Comparison of ENCODE assay signal across 14 cellular contexts in genomic region chr22:21678842-21679241, GRCh38. TPM values are rescaled to one million over a fixed set of nuclear protein-coding genes. Genes with fewer than 3 reads are reported as not detected.
DNase-seq lines count a peak whose midpoint lies in the region; ATAC-seq, FAIRE-seq and TF ChIP-seq lines count a peak whose summit lies in the region.
"Not testable (repeated sequence)": the region's sequence is repeated elsewhere in the genome, so short reads cannot be mapped to it uniquely, and the experiment has no call there.
"Had no signal": no experiment of that assay in that cellular context is flagged by ENCODE, and none has a peak within 500 bp of the region (broad histone marks: within the 10 kb centered on the region; RNA-seq: fewer than 3 reads in every experiment).

No MANE protein-coding gene starts in this region.

- H2AFZ ChIP-seq in K562 (ENCODE audit: low read depth, low read length) = not testable (repeated sequence)

- TF ChIP-seq POLR2A in K562 (conservative IDR thresholded peaks at IDR 0.05) = not testable (repeated sequence)

- POLR2A ChIA-PET in K562 (lab: Yijun Ruan, JAX) = interaction anchor here (0.9 to 6.7 kb wide), 6 partner anchors 9 to 260 kb away, joined by 3 to 52 read pairs (median 22); partner anchors contain the start of gene PPIL2

- not testable (repeated sequence) for H3K9ac ChIP-seq in K562 (ENCODE audit: insufficient read depth in 1 of 2, low read depth in 2 of 2, low read length in 2 of 2)

- peaks cover 11% of the 10 kb centered on the region for H3K9me1 ChIP-seq in K562 (ENCODE audit: control insufficient read depth, insufficient read depth, low read length)

- H3K27me3 Mint-ChIP-seq in activated T-cell treated with anti-CD3 and anti-CD28 coated beads, Interleukin-2, amount 50 U/mL, for 72 hours (ENCODE audit: low read depth); central memory CD8-positive, alpha-beta T cell; natural killer cell (ENCODE audit: low read depth in 2 of 2): not testable (repeated sequence)
- H3K27me3 Mint-ChIP-seq in immature natural killer cell (ENCODE audit: low read depth in 3 of 3) = peaks cover 5 to 21% (median 7%) of the 10 kb centered on the region in 3 donors

- H3K9me3 Mint-ChIP-seq in activated T-cell treated with anti-CD3 and anti-CD28 coated beads, Interleukin-2, amount 50 U/mL, for 72 hours; central memory CD8-positive, alpha-beta T cell; immature natural killer cell; natural killer cell; stimulated activated effector memory CD8-positive, alpha-beta T cell treated with anti-CD3 and anti-CD28 coated beads, Interleukin-12 subunit alpha, Interleukin-12 subunit beta, amount 100 ng/mL, for 72 hours: not testable (repeated sequence)

- in situ Hi-C loops in K562 (cut with MboI) = not testable (repeated sequence)

- not testable (repeated sequence) for H3K4me3 ChIP-seq in K562

- peaks cover 2 to 10% of the 10 kb centered on the region in 2 donors for H3K36me3 Mint-ChIP-seq in activated T-cell treated with anti-CD3 and anti-CD28 coated beads, Interleukin-2, amount 50 U/mL, for 72 hours (ENCODE audit: insufficient read depth in 2 of 2)
- H3K36me3 Mint-ChIP-seq in central memory CD8-positive, alpha-beta T cell (ENCODE audit: insufficient read depth) = peaks cover 29% of the 10 kb centered on the region
- peaks cover 4 to 17% (median 12%) of the 10 kb centered on the region in 3 donors for H3K36me3 Mint-ChIP-seq in immature natural killer cell
- not testable (repeated sequence) for H3K36me3 Mint-ChIP-seq in natural killer cell
- H3K36me3 Mint-ChIP-seq in stimulated activated effector memory CD8-positive, alpha-beta T cell treated with anti-CD3 and anti-CD28 coated beads, Interleukin-12 subunit alpha, Interleukin-12 subunit beta, amount 100 ng/mL, for 72 hours = peaks cover 58% of the 10 kb centered on the region

- H3K27ac Mint-ChIP-seq in activated T-cell treated with anti-CD3 and anti-CD28 coated beads, Interleukin-2, amount 50 U/mL, for 72 hours = peak overlapping the region; percentile 34
- H3K27ac Mint-ChIP-seq in central memory CD8-positive, alpha-beta T cell (ENCODE audit: low read depth) = peak overlapping the region; percentile 38
- H3K27ac Mint-ChIP-seq in immature natural killer cell (peak overlapping the region in 4 of 6 donors; percentile 64 to 74 (median 74)), natural killer cell (peak overlapping the region; percentile 34 to 82)
- peak overlapping the region; percentile 32 for H3K27ac Mint-ChIP-seq in stimulated activated effector memory CD8-positive, alpha-beta T cell treated with anti-CD3 and anti-CD28 coated beads, Interleukin-12 subunit alpha, Interleukin-12 subunit beta, amount 100 ng/mL, for 72 hours

- peak overlapping the region; percentile 55; the same call in 1 of the 2 replicates for H3K27ac ChIP-seq in VCaP
- not testable (repeated sequence) for H3K27ac ChIP-seq in K562 (ENCODE audit: extremely low read depth, low read depth, low read length)

- peaks cover 68% of the 10 kb centered on the region for H3K36me3 ChIP-seq in K562 (ENCODE audit: control insufficient read depth, insufficient read depth, low read length)

- not testable (repeated sequence) for H3K4me1 Mint-ChIP-seq in activated T-cell treated with anti-CD3 and anti-CD28 coated beads, Interleukin-2, amount 50 U/mL, for 72 hours (ENCODE audit: low read depth); central memory CD8-positive, alpha-beta T cell; stimulated activated effector memory CD8-positive, alpha-beta T cell treated with anti-CD3 and anti-CD28 coated beads, Interleukin-12 subunit alpha, Interleukin-12 subunit beta, amount 100 ng/mL, for 72 hours
- peaks cover 36 to 48% of the 10 kb centered on the region in 2 donors for H3K4me1 Mint-ChIP-seq in immature natural killer cell
- peaks cover 26 to 59% of the 10 kb centered on the region in 2 donors for H3K4me1 Mint-ChIP-seq in natural killer cell

- not testable (repeated sequence) for H3K79me2 ChIP-seq in K562 (ENCODE audit: control insufficient read depth, insufficient read depth, low read length)

- H3K27me3 ChIP-seq in K562 (ENCODE audit: control insufficient read depth in 2 of 2, insufficient read depth in 2 of 2, low read length in 2 of 2) = not testable (repeated sequence)

- not testable (repeated sequence) for DNase-seq in activated T-cell treated with anti-CD3 and anti-CD28 coated beads, Interleukin-2, amount 50 U/mL, for 72 hours; K562 (ENCODE audit: extremely low read depth in 1 of 4, low spot score in 3 of 4); central memory CD8-positive, alpha-beta T cell (ENCODE audit: low spot score in 2 of 2); immature natural killer cell; natural killer cell; stimulated activated effector memory CD8-positive, alpha-beta T cell treated with anti-CD3 and anti-CD28 coated beads, Interleukin-12 subunit alpha, Interleukin-12 subunit beta, amount 100 ng/mL, for 72 hours (ENCODE audit: low spot score in 2 of 2)

- H3K4me1 ChIP-seq in K562 (replicated peaks in 1 of 2; ENCODE audit: control insufficient read depth in 2 of 2, insufficient read depth in 2 of 2, low read length in 2 of 2) = peaks cover 0 to 30% of the 10 kb centered on the region in 2 experiments; a peak in 2 of 5 replicates

- not testable (repeated sequence) for H3K4me3 Mint-ChIP-seq in activated T-cell treated with anti-CD3 and anti-CD28 coated beads, Interleukin-2, amount 50 U/mL, for 72 hours; central memory CD8-positive, alpha-beta T cell; stimulated activated effector memory CD8-positive, alpha-beta T cell treated with anti-CD3 and anti-CD28 coated beads, Interleukin-12 subunit alpha, Interleukin-12 subunit beta, amount 100 ng/mL, for 72 hours
- H3K4me3 Mint-ChIP-seq in immature natural killer cell (peak overlapping the region in 3 of 5 donors; percentile 50 to 71 (median 65)), natural killer cell (peak overlapping the region; percentile 68)

- BruUV-seq in K562 (replicated peaks; lab: Mats Ljungman, UMichigan) = not testable (repeated sequence)

- not testable (repeated sequence) for TF ChIP-seq RAD21 in K562 (CRISPR knock-in tag; conservative IDR thresholded peaks at IDR 0.05 in 1 of 2, IDR thresholded peaks at IDR 0.05 in 1 of 2)

- H4K20me1 ChIP-seq in K562 (replicated peaks; ENCODE audit: control insufficient read depth, insufficient read depth, low read length) = peaks cover 18% of the 10 kb centered on the region

- CTCF ChIA-PET in K562 (lab: Yijun Ruan, JAX; ENCODE audit: low intra/inter-chr PET ratio) = not testable (repeated sequence)

- TF ChIP-seq EP300 in K562 (IDR thresholded peaks at IDR 0.05; ENCODE audit: low read length) = not testable (repeated sequence)

- 97% methylated on average over 11 of the region's 12 CpGs for WGBS in K562 (ENCODE audit: insufficient coverage, low coverage, missing lambda C conversion rate)

- not testable (repeated sequence) for FAIRE-seq in K562 (lab: Jason Lieb, UNC)

- not testable (repeated sequence) for TF ChIP-seq CTCF in VCaP (conservative IDR thresholded peaks at IDR 0.05); K562 (IDR thresholded peaks at IDR 0.05 in 2 of 3, conservative IDR thresholded peaks at IDR 0.05 in 1 of 3; ENCODE audit: insufficient read depth in 2 of 3, low read depth in 1 of 3, low read length in 3 of 3); natural killer cell (IDR thresholded peaks at IDR 0.05)

- not testable (repeated sequence) for ATAC-seq in activated T-cell treated with anti-CD3 and anti-CD28 coated beads, Interleukin-2, amount 50 U/mL, for 72 hours (replicated peaks in 1 of 2); K562; central memory CD8-positive, alpha-beta T cell (replicated peaks; ENCODE audit: extremely low read depth, poor library complexity, severe bottlenecking); natural killer cell; stimulated activated effector memory CD8-positive, alpha-beta T cell treated with anti-CD3 and anti-CD28 coated beads, Interleukin-12 subunit alpha, Interleukin-12 subunit beta, amount 100 ng/mL, for 72 hours

- H3K9me3 ChIP-seq in K562 (replicated peaks; ENCODE audit: control insufficient read depth, insufficient read depth, low read depth, low read length) = not testable (repeated sequence)

- intact Hi-C loops in K562 (cut with micrococcal nuclease); natural killer cell (cut with micrococcal nuclease): not testable (repeated sequence)

- H3K4me2 ChIP-seq in K562 (ENCODE audit: insufficient read depth, low read length) = not testable (repeated sequence)

RNA-seq across cellular contexts. Expression of gene PPIL2, which starts 13.0 kb away (rescaled TPM):
- 10 to 100 TPM; 36.4 to 39.5 TPM for total RNA-seq in activated T-cell treated with anti-CD3 and anti-CD28 coated beads, Interleukin-2, amount 50 U/mL, for 72 hours
- 1,132 and 1,539 TPM in 2 replicates for total RNA-seq in K562 (2011; cell fraction: chromatin; rRNA removed; ENCODE audit: low replicate concordance)
- 736 and 826 TPM in 2 replicates for total RNA-seq in K562 (2011; cell fraction: nucleolus; rRNA removed)
- 718 and 814 TPM in 2 replicates for total RNA-seq in K562 (2011; cell fraction: nucleoplasm; rRNA removed)
- total RNA-seq in K562 (2014; rRNA removed) (174 and 195 TPM in 2 replicates), K562 (2014; rRNA removed; fragmentation: Illumina TruSeq; extraction: Trizol) (104 and 115 TPM in 2 replicates), K562 (2015; rRNA removed; fragmentation: Illumina TruSeq; extraction: Trizol) (170 and 172 TPM in 2 replicates), K562 (2021) (251 and 267 TPM in 2 replicates), natural killer cell (100 to 1,000 TPM; 101 to 127 (median 124) TPM)
- polyA plus RNA-seq in K562 (2011; rRNA removed) (193 and 247 TPM in 2 replicates), K562 (2014; fragmentation: Illumina TruSeq; extraction: Trizol) (250 and 261 TPM in 2 replicates), K562 (2014; fragmentation: Nextera tagmentation; extraction: Ambion mirVana) (10 to 100 TPM; 13.2 to 28.8 TPM), K562 (2014; rRNA removed) (268 and 298 TPM in 2 replicates), immature natural killer cell (10 to 100 TPM; 13.9 to 54.6 (median 14.5) TPM)
- 143 and 211 TPM in 2 replicates for polyA plus RNA-seq in K562 (2011; cell fraction: cytosol; rRNA removed)
- polyA plus RNA-seq in K562 (2011; cell fraction: nucleus; rRNA removed) = 801 and 951 TPM in 2 replicates
- polyA plus RNA-seq in K562 (2012) = 185 and 193 TPM in 2 replicates
- 228 and 271 TPM in 2 replicates for polyA minus RNA-seq in K562 (2011; rRNA and poly(A)+ RNA removed)
- 95.6 and 98.4 TPM in 2 replicates for polyA minus RNA-seq in K562 (2011; cell fraction: cytosol; rRNA and poly(A)+ RNA removed)
- polyA minus RNA-seq in K562 (2011; cell fraction: nucleus; rRNA and poly(A)+ RNA removed) = 325 and 509 TPM in 2 replicates

RNA-seq across cellular contexts. Expression of gene SDF2L1, which starts 36.7 kb away (rescaled TPM):
- 10 to 100 TPM; 22.8 to 29.9 TPM for total RNA-seq in activated T-cell treated with anti-CD3 and anti-CD28 coated beads, Interleukin-2, amount 50 U/mL, for 72 hours
- total RNA-seq in K562 (2011; cell fraction: chromatin; rRNA removed; ENCODE audit: low replicate concordance) = 72.2 and 221 TPM in 2 replicates
- 489 and 555 TPM in 2 replicates for total RNA-seq in K562 (2011; cell fraction: nucleolus; rRNA removed)
- 263 and 279 TPM in 2 replicates for total RNA-seq in K562 (2011; cell fraction: nucleoplasm; rRNA removed)
- total RNA-seq in K562 (2014; rRNA removed) (894 and 989 TPM in 2 replicates), K562 (2014; rRNA removed; fragmentation: Illumina TruSeq; extraction: Trizol) (41.9 and 82.9 TPM in 2 replicates), K562 (2015; rRNA removed; fragmentation: Illumina TruSeq; extraction: Trizol) (135 and 153 TPM in 2 replicates), K562 (2021) (551 and 557 TPM in 2 replicates), natural killer cell (10 to 100 TPM; 38.3 to 55.8 (median 40.3) TPM)
- polyA plus RNA-seq in K562 (2011; rRNA removed) (124 and 218 TPM in 2 replicates), K562 (2014; fragmentation: Illumina TruSeq; extraction: Trizol) (33.8 and 82.2 TPM in 2 replicates), K562 (2014; fragmentation: Nextera tagmentation; extraction: Ambion mirVana) (10 to 100 TPM; 15.1 to 34.8 TPM), K562 (2014; rRNA removed) (666 and 827 TPM in 2 replicates), immature natural killer cell (100 to 1,000 TPM; 119 to 227 (median 178) TPM)
- 273 and 603 TPM in 2 replicates for polyA plus RNA-seq in K562 (2011; cell fraction: cytosol; rRNA removed)
- polyA plus RNA-seq in K562 (2011; cell fraction: nucleus; rRNA removed) = 110 and 123 TPM in 2 replicates
- polyA plus RNA-seq in K562 (2012) = 384 and 632 TPM in 2 replicates
- polyA minus RNA-seq in K562 (2011; rRNA and poly(A)+ RNA removed) = 50.1 and 80.5 TPM in 2 replicates
- polyA minus RNA-seq in K562 (2011; cell fraction: cytosol; rRNA and poly(A)+ RNA removed) = 107 and 114 TPM in 2 replicates
- polyA minus RNA-seq in K562 (2011; cell fraction: nucleus; rRNA and poly(A)+ RNA removed) = 37.7 and 69.6 TPM in 2 replicates

RNA-seq across cellular contexts. Expression of gene CCDC116, which starts 46.3 kb away (rescaled TPM):
- under 1 TPM; 0.22 to 0.51 TPM for total RNA-seq in activated T-cell treated with anti-CD3 and anti-CD28 coated beads, Interleukin-2, amount 50 U/mL, for 72 hours
- total RNA-seq in K562 (2011; cell fraction: chromatin; rRNA removed; ENCODE audit: low replicate concordance) = 11.2 and 34.3 TPM in 2 replicates
- 28.7 and 33.9 TPM in 2 replicates for total RNA-seq in K562 (2011; cell fraction: nucleolus; rRNA removed)
- total RNA-seq in K562 (2011; cell fraction: nucleoplasm; rRNA removed) = 18.1 and 19.5 TPM in 2 replicates
- total RNA-seq in K562 (2014; rRNA removed) = 9.3 and 13.6 TPM in 2 replicates
- 2.1 and 2.8 TPM in 2 replicates for total RNA-seq in K562 (2014; rRNA removed; fragmentation: Illumina TruSeq; extraction: Trizol)
- total RNA-seq in K562 (2015; rRNA removed; fragmentation: Illumina TruSeq; extraction: Trizol) = 4.7 and 5.2 TPM in 2 replicates
- 11.3 and 15.6 TPM in 2 replicates for total RNA-seq in K562 (2021)
- polyA plus RNA-seq in K562 (2011; rRNA removed) = 1.6 and 2.1 TPM in 2 replicates
- polyA plus RNA-seq in K562 (2011; cell fraction: cytosol; rRNA removed) = 1.8 and 5.8 TPM in 2 replicates
- polyA plus RNA-seq in K562 (2011; cell fraction: nucleus; rRNA removed) = 6.5 and 19.5 TPM in 2 replicates
- 5.2 and 6.4 TPM in 2 replicates for polyA plus RNA-seq in K562 (2012)
- polyA plus RNA-seq in K562 (2014; fragmentation: Illumina TruSeq; extraction: Trizol) = 6.3 and 8.9 TPM in 2 replicates
- 1 to 10 TPM; 1.6 to 2.3 TPM for polyA plus RNA-seq in K562 (2014; fragmentation: Nextera tagmentation; extraction: Ambion mirVana)
- 7.1 and 8.6 TPM in 2 replicates for polyA plus RNA-seq in K562 (2014; rRNA removed)
- polyA minus RNA-seq in K562 (2011; rRNA and poly(A)+ RNA removed) = 1.3 and 1.8 TPM in 2 replicates
- 1.5 and 3.9 TPM in 2 replicates for polyA minus RNA-seq in K562 (2011; cell fraction: cytosol; rRNA and poly(A)+ RNA removed)
- 8.3 and 12.3 TPM in 2 replicates for polyA minus RNA-seq in K562 (2011; cell fraction: nucleus; rRNA and poly(A)+ RNA removed)
- polyA plus RNA-seq in immature natural killer cell = under 1 TPM in 1 of 3 donors, not detected in 2; 0.13 TPM
- under 1 TPM in 1 of 3 donors, not detected in 2; 0.43 TPM for total RNA-seq in natural killer cell
- total RNA-seq: A172; Caco-2; Calu3; CD4-positive, CD25-positive, alpha-beta regulatory T cell had no signal
- polyA plus RNA-seq: CD14-positive monocyte; CD4-positive, alpha-beta memory T cell; CD4-positive, CD25-positive, alpha-beta regulatory T cell; CD8-positive, alpha-beta memory T cell had no signal

RNA-seq across cellular contexts. Expression of gene YDJC, which starts 49.0 kb away (rescaled TPM):
- 10 to 100 TPM; 39.7 to 48.8 TPM for total RNA-seq in activated T-cell treated with anti-CD3 and anti-CD28 coated beads, Interleukin-2, amount 50 U/mL, for 72 hours
- total RNA-seq in K562 (2011; cell fraction: chromatin; rRNA removed; ENCODE audit: low replicate concordance) = 121 and 504 TPM in 2 replicates
- 857 and 885 TPM in 2 replicates for total RNA-seq in K562 (2011; cell fraction: nucleolus; rRNA removed)
- total RNA-seq in K562 (2011; cell fraction: nucleoplasm; rRNA removed) = 325 and 370 TPM in 2 replicates
- total RNA-seq in K562 (2014; rRNA removed) (871 and 1,007 TPM in 2 replicates), K562 (2014; rRNA removed; fragmentation: Illumina TruSeq; extraction: Trizol) (69.0 and 87.5 TPM in 2 replicates), K562 (2015; rRNA removed; fragmentation: Illumina TruSeq; extraction: Trizol) (164 and 196 TPM in 2 replicates), K562 (2021) (626 and 641 TPM in 2 replicates), natural killer cell (10 to 100 TPM; 20.5 to 24.4 (median 21.6) TPM)
- polyA plus RNA-seq in K562 (2011; rRNA removed) (203 and 277 TPM in 2 replicates), K562 (2014; fragmentation: Illumina TruSeq; extraction: Trizol) (106 and 159 TPM in 2 replicates), K562 (2014; fragmentation: Nextera tagmentation; extraction: Ambion mirVana) (10 to 100 TPM; 13.5 to 23.5 TPM), K562 (2014; rRNA removed) (707 and 732 TPM in 2 replicates), immature natural killer cell (10 to 100 TPM; 46.7 to 61.7 (median 47.7) TPM)
- 382 and 1,449 TPM in 2 replicates for polyA plus RNA-seq in K562 (2011; cell fraction: cytosol; rRNA removed)
- polyA plus RNA-seq in K562 (2011; cell fraction: nucleus; rRNA removed) = 629 and 1,089 TPM in 2 replicates
- polyA plus RNA-seq in K562 (2012) = 282 and 288 TPM in 2 replicates
- 35.0 and 44.2 TPM in 2 replicates for polyA minus RNA-seq in K562 (2011; rRNA and poly(A)+ RNA removed)
- 212 and 264 TPM in 2 replicates for polyA minus RNA-seq in K562 (2011; cell fraction: cytosol; rRNA and poly(A)+ RNA removed)
- 294 and 313 TPM in 2 replicates for polyA minus RNA-seq in K562 (2011; cell fraction: nucleus; rRNA and poly(A)+ RNA removed)

RNA-seq across cellular contexts. Expression of gene YPEL1, which starts 56.8 kb away (rescaled TPM):
- 1 to 10 TPM; 2.5 to 4.4 TPM for total RNA-seq in activated T-cell treated with anti-CD3 and anti-CD28 coated beads, Interleukin-2, amount 50 U/mL, for 72 hours
- 4.4 and 6.2 TPM in 2 replicates for total RNA-seq in K562 (2011; cell fraction: chromatin; rRNA removed; ENCODE audit: low replicate concordance)
- total RNA-seq in K562 (2011; cell fraction: nucleolus; rRNA removed) = 3.0 TPM in 2 replicates
- 4.6 and 4.7 TPM in 2 replicates for total RNA-seq in K562 (2011; cell fraction: nucleoplasm; rRNA removed)
- total RNA-seq in K562 (2014; rRNA removed) (0.18 and 0.49 TPM in 2 replicates), K562 (2014; rRNA removed; fragmentation: Illumina TruSeq; extraction: Trizol) (0.41 and 0.47 TPM in 2 replicates), K562 (2015; rRNA removed; fragmentation: Illumina TruSeq; extraction: Trizol) (0.15 and 0.25 TPM in 2 replicates), K562 (2021) (0.53 and 0.54 TPM in 2 replicates), natural killer cell (10 to 100 TPM; 59.9 to 86.3 (median 68.8) TPM)
- polyA plus RNA-seq in K562 (2011; rRNA removed) (2.2 and 2.4 TPM in 2 replicates), K562 (2014; fragmentation: Illumina TruSeq; extraction: Trizol) (0.46 TPM in 2 replicates), K562 (2014; fragmentation: Nextera tagmentation; extraction: Ambion mirVana) (under 1 TPM; 0.07 to 0.10 TPM), K562 (2014; rRNA removed) (0.36 and 1.7 TPM in 2 replicates), immature natural killer cell (100 to 1,000 TPM in 2 of 3 donors, 10 to 100 TPM in 1; 72.9 to 100 (median 100) TPM)
- polyA plus RNA-seq in K562 (2011; cell fraction: cytosol; rRNA removed) = 0.63 and 1.4 TPM in 2 replicates
- 1.9 and 2.6 TPM in 2 replicates for polyA plus RNA-seq in K562 (2011; cell fraction: nucleus; rRNA removed)
- polyA plus RNA-seq in K562 (2012) = 0.59 and 4.0 TPM in 2 replicates
- polyA minus RNA-seq in K562 (2011; rRNA and poly(A)+ RNA removed) = 1.4 and 3.0 TPM in 2 replicates
- polyA minus RNA-seq in K562 (2011; cell fraction: cytosol; rRNA and poly(A)+ RNA removed) = 0.46 and 0.67 TPM in 2 replicates
- polyA minus RNA-seq in K562 (2011; cell fraction: nucleus; rRNA and poly(A)+ RNA removed) = 0.67 and 1.00 TPM in 2 replicates
